25 cellular contexts compared by ENCODE assay signal in genomic region chr2:196422361-196422760, GRCh38.
"Had no signal": no experiment of that assay in that cellular context is flagged by ENCODE, and none has a peak within 500 bp of the region (broad histone marks: within the 10 kb centered on the region; RNA-seq: fewer than 3 reads in every experiment).

No MANE protein-coding gene starts in this region.

- FAIRE-seq: endometrium, islet of Langerhans, keratinocyte had no signal

- H3K4me3 ChIP-seq: colonic mucosa, gastrocnemius medialis, heart right ventricle, left lung, lower lobe of right lung, mucosa of descending colon had no signal

- DNase-seq: colonic mucosa; cortex of kidney; effector CD8-positive, alpha-beta T cell; effector memory CD8-positive, alpha-beta T cell; endodermal cell; erythroblast; foreskin melanocyte; gastrocnemius medialis; glutamatergic neuron; head of caudate nucleus; heart right ventricle; hippocampal formation; left cardiac atrium; left lung; left ventricle myocardium superior; lower lobe of right lung; mesenchymal stem cell; mucosa of descending colon; naive B cell; naive thymus-derived CD8-positive, alpha-beta T cell had no signal

- H3K36me3 ChIP-seq: colonic mucosa, gastrocnemius medialis, left lung, lower lobe of right lung had no signal

- H3K27ac ChIP-seq: colonic mucosa, epithelial cell of prostate, gastrocnemius medialis, heart right ventricle, left lung, lower lobe of right lung had no signal

- H3K4me1 ChIP-seq: colonic mucosa, gastrocnemius medialis, left lung, lower lobe of right lung had no signal

- H3K27me3 ChIP-seq: colonic mucosa, gastrocnemius medialis, heart right ventricle, left lung had no signal

- H3K9me3 ChIP-seq: colonic mucosa, gastrocnemius medialis, left lung, lower lobe of right lung, mucosa of descending colon had no signal

- ATAC-seq: effector memory CD8-positive, alpha-beta T cell; esophagus mucosa; gastrocnemius medialis; heart right ventricle; left cardiac atrium; left lung; left ventricle myocardium superior; lower lobe of right lung; mucosa of descending colon; naive thymus-derived CD8-positive, alpha-beta T cell had no signal
